In the genomic region with DNA sequence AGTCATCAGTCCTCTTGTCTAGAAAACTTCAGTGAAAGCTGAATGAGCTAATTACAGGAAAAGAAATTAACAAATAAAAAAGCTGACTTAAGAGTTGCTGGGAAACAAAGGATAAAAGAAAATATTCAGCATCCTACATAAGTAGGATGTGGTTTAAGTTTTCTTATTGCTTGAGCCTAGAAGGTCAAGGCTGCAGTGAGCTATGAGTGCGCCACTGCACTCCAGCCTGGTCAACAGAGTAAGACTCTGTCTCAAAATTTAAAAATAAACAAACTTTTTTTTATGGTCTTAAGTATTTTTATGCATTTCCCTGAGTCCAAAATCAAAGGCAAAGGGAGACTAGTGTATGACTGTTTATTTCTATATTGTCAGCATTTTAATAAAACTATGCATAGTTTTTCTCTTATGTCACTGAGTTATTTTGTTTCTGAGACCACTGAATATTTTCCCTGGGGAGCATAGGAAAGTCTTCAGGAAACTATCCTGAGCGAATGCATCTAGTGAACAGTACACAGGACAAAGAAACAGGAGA, we compare ENCODE assay signal across 1 cellular context.
TF ChIP-seq lines count a peak whose summit lies in the region.

No MANE protein-coding gene starts in this region.

TF ChIP-seq in GM23338, 12 proteins besides CTCF, POLR2A, EP300 and RAD21 (continued from another document):
- no peak for TF ChIP-seq NANOG (IDR thresholded peaks at IDR 0.05; ENCODE audit: borderline replicate concordance)
- TF ChIP-seq EZH2 (IDR thresholded peaks at IDR 0.05; ENCODE audit: low read depth, unreplicated experiment), result no peak
- TF ChIP-seq STAT1 (IDR thresholded peaks at IDR 0.05; ENCODE audit: unreplicated experiment), result no peak
